ENCODE assay signal across 29 cellular contexts in genomic region chr4:154511990-154512389, GRCh38. TPM values are rescaled to one million over a fixed set of nuclear protein-coding genes. Genes with fewer than 3 reads are reported as not detected.
"Had no signal": no experiment of that assay in that cellular context is flagged by ENCODE, and none has a peak within 500 bp of the region (broad histone marks: within the 10 kb centered on the region; RNA-seq: fewer than 3 reads in every experiment).

No MANE protein-coding gene starts in this region.

- H3K36me3 Mint-ChIP-seq: activated CD8-positive, alpha-beta memory T cell treated with anti-CD3 and anti-CD28 coated beads, Interleukin-2, amount 10 ng/mL, durations not matched to agents 7 days and 5 days; activated naive CD8-positive, alpha-beta T cell; T-cell had no signal

- H3K4me3 Mint-ChIP-seq: activated B cell treated with CpG ODN at 0.5 μM for 24 hours; activated CD4-positive, alpha-beta T cell treated with anti-CD3 and anti-CD28 coated beads, Interleukin-2, amount 10 ng/mL, durations not matched to agents 24 days and 14 days; activated CD8-positive, alpha-beta memory T cell treated with anti-CD3 and anti-CD28 coated beads, Interleukin-2, amount 10 ng/mL, durations not matched to agents 7 days and 5 days; activated naive CD4-positive, alpha-beta T cell treated with anti-CD3 and anti-CD28 coated beads for 36 hours; activated naive CD8-positive, alpha-beta T cell; activated T-cell treated with anti-CD3 and anti-CD28 coated beads, Interleukin-2, amount 50 U/mL, for 24 hours; activated T-helper 1 cell treated with anti-CD3 and anti-CD28 coated beads, Interleukin-12 subunit alpha, Interleukin-12 subunit beta, Interleukin-2, Interleukin-4 antibody, amounts not matched to agents 30 ng/mL and 10 ng/mL and 1 ng/mL, durations not matched to agents 14 hours and 24 hours and 36 hours; T-cell had no signal

- DNase-seq: activated B cell treated with CpG ODN at 0.5 μM for 24 hours; activated CD4-positive, alpha-beta T cell treated with anti-CD3 and anti-CD28 coated beads for 1 hour; activated CD4-positive, alpha-beta T cell treated with anti-CD3 and anti-CD28 coated beads, Interleukin-2, amount 10 ng/mL, durations not matched to agents 24 days and 14 days; activated CD4-positive, alpha-beta T cell treated with anti-CD3 and anti-CD28 coated beads, Interleukin-2, amount 50 U/mL, for 48 hours; activated CD8-positive, alpha-beta memory T cell treated with anti-CD3 and anti-CD28 coated beads, Interleukin-2, amount 10 ng/mL, durations not matched to agents 7 days and 5 days; activated gamma-delta T cell; activated naive CD4-positive, alpha-beta T cell treated with anti-CD3 and anti-CD28 coated beads for 36 hours; activated T-cell treated with anti-CD3 and anti-CD28 coated beads, Interleukin-2, amount 50 U/mL, for 24 hours; amygdala; KBM-7; NCI-H1048; NCI-H1694; NCI-H2029; NCI-H345; NCI-H510A; NCI-H526 treated with DMSO at 0.1 percent for 48 hours; NCI-H82; T-cell; T-helper 2 cell; T1000 had no signal

- H3K4me3 ChIP-seq: SK-N-MC had no signal

- FAIRE-seq: astrocyte, TTC549 had no signal

- H3K9me3 Mint-ChIP-seq: activated B cell treated with CpG ODN at 0.5 μM for 24 hours; activated CD4-positive, alpha-beta T cell treated with anti-CD3 and anti-CD28 coated beads, Interleukin-2, amount 10 ng/mL, durations not matched to agents 24 days and 14 days; activated naive CD4-positive, alpha-beta T cell treated with anti-CD3 and anti-CD28 coated beads for 36 hours; activated T-cell treated with anti-CD3 and anti-CD28 coated beads, Interleukin-2, amount 50 U/mL, for 24 hours; activated T-helper 1 cell treated with anti-CD3 and anti-CD28 coated beads, Interleukin-12 subunit alpha, Interleukin-12 subunit beta, Interleukin-2, Interleukin-4 antibody, amounts not matched to agents 30 ng/mL and 10 ng/mL and 1 ng/mL, durations not matched to agents 14 hours and 24 hours and 36 hours; T-cell had no signal

- H3K4me1 Mint-ChIP-seq: activated CD4-positive, alpha-beta T cell treated with anti-CD3 and anti-CD28 coated beads, Interleukin-2, amount 10 ng/mL, durations not matched to agents 24 days and 14 days; activated CD8-positive, alpha-beta memory T cell treated with anti-CD3 and anti-CD28 coated beads, Interleukin-2, amount 10 ng/mL, durations not matched to agents 7 days and 5 days; T-cell had no signal

- H3K27ac Mint-ChIP-seq: activated B cell treated with CpG ODN at 0.5 μM for 24 hours; activated CD4-positive, alpha-beta T cell treated with anti-CD3 and anti-CD28 coated beads, Interleukin-2, amount 10 ng/mL, durations not matched to agents 24 days and 14 days; activated CD8-positive, alpha-beta memory T cell treated with anti-CD3 and anti-CD28 coated beads, Interleukin-2, amount 10 ng/mL, durations not matched to agents 7 days and 5 days; activated naive CD4-positive, alpha-beta T cell treated with anti-CD3 and anti-CD28 coated beads for 36 hours; activated naive CD8-positive, alpha-beta T cell; activated T-cell treated with anti-CD3 and anti-CD28 coated beads, Interleukin-2, amount 50 U/mL, for 24 hours; activated T-helper 1 cell treated with anti-CD3 and anti-CD28 coated beads, Interleukin-12 subunit alpha, Interleukin-12 subunit beta, Interleukin-2, Interleukin-4 antibody, amounts not matched to agents 30 ng/mL and 10 ng/mL and 1 ng/mL, durations not matched to agents 14 hours and 24 hours and 36 hours; T-cell had no signal

- H3K27ac ChIP-seq: SK-N-MC had no signal

- ATAC-seq: activated CD8-positive, alpha-beta memory T cell treated with anti-CD3 and anti-CD28 coated beads, Interleukin-2, amount 10 ng/mL, durations not matched to agents 7 days and 5 days; Right ventricle myocardium inferior; T-cell had no signal

RNA-seq across cellular contexts. Expression of gene DCHS2, which starts 20.4 kb away (rescaled TPM):
- total RNA-seq: activated CD4-positive, alpha-beta T cell treated with anti-CD3 and anti-CD28 coated beads, Interleukin-2, amount 10 ng/mL, durations not matched to agents 24 days and 14 days; activated CD8-positive, alpha-beta memory T cell treated with anti-CD3 and anti-CD28 coated beads, Interleukin-2, amount 10 ng/mL, durations not matched to agents 7 days and 5 days; activated naive CD4-positive, alpha-beta T cell treated with anti-CD3 and anti-CD28 coated beads for 36 hours; activated T-helper 1 cell treated with anti-CD3 and anti-CD28 coated beads, Interleukin-12 subunit alpha, Interleukin-12 subunit beta, Interleukin-2, Interleukin-4 antibody, amounts not matched to agents 30 ng/mL and 10 ng/mL and 1 ng/mL, durations not matched to agents 14 hours and 24 hours and 36 hours; cardiac septum; OCI-LY7; Right ventricle myocardium inferior; RPMI7951 had no signal

RNA-seq across cellular contexts. Expression of gene FGB, which starts 50.8 kb away (rescaled TPM):
- total RNA-seq: activated B cell treated with CpG ODN at 0.5 μM for 24 hours; activated CD4-positive, alpha-beta T cell treated with anti-CD3 and anti-CD28 coated beads, Interleukin-2, amount 10 ng/mL, durations not matched to agents 24 days and 14 days; activated CD8-positive, alpha-beta memory T cell treated with anti-CD3 and anti-CD28 coated beads, Interleukin-2, amount 10 ng/mL, durations not matched to agents 7 days and 5 days; activated naive CD4-positive, alpha-beta T cell treated with anti-CD3 and anti-CD28 coated beads for 36 hours; activated T-helper 1 cell treated with anti-CD3 and anti-CD28 coated beads, Interleukin-12 subunit alpha, Interleukin-12 subunit beta, Interleukin-2, Interleukin-4 antibody, amounts not matched to agents 30 ng/mL and 10 ng/mL and 1 ng/mL, durations not matched to agents 14 hours and 24 hours and 36 hours; cardiac septum; OCI-LY7; Right ventricle myocardium inferior; RPMI7951 had no signal
